21 cellular contexts compared by ENCODE assay signal in the genomic region with DNA sequence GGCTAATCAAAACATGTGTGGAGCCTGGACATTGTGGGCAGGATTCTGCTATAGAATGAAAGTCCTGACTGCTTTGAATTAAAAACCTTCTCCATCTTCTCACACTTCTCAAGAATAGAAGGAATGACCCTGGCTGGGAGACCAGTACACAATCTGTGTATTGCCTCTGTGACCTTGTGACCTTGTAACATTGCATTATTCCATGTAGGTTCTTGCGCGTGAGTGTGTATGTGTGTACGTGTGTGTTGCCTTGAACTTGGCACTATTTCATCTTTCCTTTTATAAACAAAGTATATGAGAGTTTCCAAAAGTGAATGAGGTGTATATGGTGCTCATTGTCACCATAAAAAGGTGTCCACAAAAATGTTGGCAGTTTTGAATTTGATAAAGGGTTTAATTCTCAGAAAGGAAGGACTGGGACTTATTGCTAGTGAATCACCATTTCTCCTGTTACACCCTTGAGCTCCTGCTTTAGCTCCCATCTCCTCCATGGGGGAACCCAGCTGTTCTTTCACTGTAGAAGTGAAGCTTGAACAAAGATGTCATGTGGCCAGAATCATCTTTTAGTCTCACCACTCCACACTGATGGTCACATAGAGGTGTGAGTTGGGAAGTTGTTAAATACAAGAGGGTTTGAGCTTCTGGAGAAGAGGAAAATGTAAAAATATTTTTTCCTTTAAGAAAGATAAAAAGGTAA.
"Had no signal": no experiment of that assay in that cellular context is flagged by ENCODE, and none has a peak within 500 bp of the region (broad histone marks: within the 10 kb centered on the region; RNA-seq: fewer than 3 reads in every experiment).

No MANE protein-coding gene starts in this region.

- H3K27me3 ChIP-seq: sigmoid colon, spleen had no signal

- H3K27ac Mint-ChIP-seq: activated CD4-positive, alpha-beta T cell treated with anti-CD3 and anti-CD28 coated beads, Interleukin-2, amount 10 ng/mL, durations not matched to agents 24 days and 14 days; activated CD8-positive, alpha-beta T cell treated with anti-CD3 and anti-CD28 coated beads for 36 hours; activated naive CD4-positive, alpha-beta T cell treated with anti-CD3 and anti-CD28 coated beads, Interleukin-2, amount 10 ng/mL, durations not matched to agents 7 days and 5 days; activated naive CD8-positive, alpha-beta T cell treated with anti-CD3 and anti-CD28 coated beads, Interleukin-2, amount 50 U/mL, for 24 hours; brain; nephron had no signal

- H3K36me3 ChIP-seq: sigmoid colon, spleen had no signal

- H3K9me3 ChIP-seq: sigmoid colon, spleen had no signal

- ATAC-seq: activated CD8-positive, alpha-beta T cell treated with anti-CD3 and anti-CD28 coated beads for 36 hours; activated naive CD8-positive, alpha-beta T cell treated with anti-CD3 and anti-CD28 coated beads, Interleukin-2, amount 50 U/mL, for 24 hours; left cardiac atrium had no signal

- H3K27ac ChIP-seq: coronary artery, sigmoid colon, spleen had no signal

- H3K4me3 ChIP-seq: coronary artery, sigmoid colon, spleen had no signal

- H3K4me3 Mint-ChIP-seq: activated CD8-positive, alpha-beta T cell treated with anti-CD3 and anti-CD28 coated beads for 36 hours; activated naive CD4-positive, alpha-beta T cell treated with anti-CD3 and anti-CD28 coated beads, Interleukin-2, amount 10 ng/mL, durations not matched to agents 7 days and 5 days; activated naive CD8-positive, alpha-beta T cell treated with anti-CD3 and anti-CD28 coated beads, Interleukin-2, amount 50 U/mL, for 24 hours; central memory CD8-positive, alpha-beta T cell; nephron had no signal

- DNase-seq: activated CD4-positive, alpha-beta T cell treated with anti-CD3 and anti-CD28 coated beads, Interleukin-2, amount 10 ng/mL, durations not matched to agents 24 days and 14 days; activated CD8-positive, alpha-beta T cell treated with anti-CD3 and anti-CD28 coated beads for 36 hours; activated effector memory CD4-positive, alpha-beta T cell treated with Interleukin-2 at 50 U/mL for 16 hours; activated naive CD4-positive, alpha-beta T cell treated with anti-CD3 and anti-CD28 coated beads, Interleukin-2, amount 10 ng/mL, durations not matched to agents 7 days and 5 days; activated naive CD8-positive, alpha-beta T cell treated with anti-CD3 and anti-CD28 coated beads, Interleukin-2, amount 50 U/mL, for 24 hours; activated T-cell treated with anti-CD3 and anti-CD28 coated beads, Interleukin-2, amount 50 U/mL, for 48 hours; anterior cingulate cortex; erythroblast; foreskin melanocyte; glutamatergic neuron; hippocampal formation; left cardiac atrium; sigmoid colon; spleen; stimulated activated CD4-positive, alpha-beta T cell treated with anti-CD3 and anti-CD28 coated beads, Interleukin-4, amount 100 ng/mL, for 4 hours; stimulated activated naive B cell treated with anti-CD40 and anti-IgM and Interleukin-4, amounts not matched to agents 10 μg/mL and 1 μg/mL and 100 μg/mL, for 72 hours; T-helper 9 cell had no signal

- H3K27me3 Mint-ChIP-seq: activated CD4-positive, alpha-beta T cell treated with anti-CD3 and anti-CD28 coated beads, Interleukin-2, amount 10 ng/mL, durations not matched to agents 24 days and 14 days; activated CD8-positive, alpha-beta T cell treated with anti-CD3 and anti-CD28 coated beads for 36 hours; activated naive CD4-positive, alpha-beta T cell treated with anti-CD3 and anti-CD28 coated beads, Interleukin-2, amount 10 ng/mL, durations not matched to agents 7 days and 5 days; activated naive CD8-positive, alpha-beta T cell treated with anti-CD3 and anti-CD28 coated beads, Interleukin-2, amount 50 U/mL, for 24 hours; brain; central memory CD8-positive, alpha-beta T cell; stimulated activated naive B cell treated with anti-CD40 and anti-IgM and Interleukin-4, amounts not matched to agents 10 μg/mL and 1 μg/mL and 100 μg/mL, for 72 hours had no signal

- H3K36me3 Mint-ChIP-seq: brain; stimulated activated naive B cell treated with anti-CD40 and anti-IgM and Interleukin-4, amounts not matched to agents 10 μg/mL and 1 μg/mL and 100 μg/mL, for 72 hours had no signal

- H3K9me3 Mint-ChIP-seq: activated CD4-positive, alpha-beta T cell treated with anti-CD3 and anti-CD28 coated beads, Interleukin-2, amount 10 ng/mL, durations not matched to agents 24 days and 14 days; activated CD8-positive, alpha-beta T cell treated with anti-CD3 and anti-CD28 coated beads for 36 hours; activated naive CD4-positive, alpha-beta T cell treated with anti-CD3 and anti-CD28 coated beads, Interleukin-2, amount 10 ng/mL, durations not matched to agents 7 days and 5 days; activated naive CD8-positive, alpha-beta T cell treated with anti-CD3 and anti-CD28 coated beads, Interleukin-2, amount 50 U/mL, for 24 hours; brain; central memory CD8-positive, alpha-beta T cell; nephron; stimulated activated naive B cell treated with anti-CD40 and anti-IgM and Interleukin-4, amounts not matched to agents 10 μg/mL and 1 μg/mL and 100 μg/mL, for 72 hours had no signal
